ENCODE assay signal across 1 cellular context in the genomic region with DNA sequence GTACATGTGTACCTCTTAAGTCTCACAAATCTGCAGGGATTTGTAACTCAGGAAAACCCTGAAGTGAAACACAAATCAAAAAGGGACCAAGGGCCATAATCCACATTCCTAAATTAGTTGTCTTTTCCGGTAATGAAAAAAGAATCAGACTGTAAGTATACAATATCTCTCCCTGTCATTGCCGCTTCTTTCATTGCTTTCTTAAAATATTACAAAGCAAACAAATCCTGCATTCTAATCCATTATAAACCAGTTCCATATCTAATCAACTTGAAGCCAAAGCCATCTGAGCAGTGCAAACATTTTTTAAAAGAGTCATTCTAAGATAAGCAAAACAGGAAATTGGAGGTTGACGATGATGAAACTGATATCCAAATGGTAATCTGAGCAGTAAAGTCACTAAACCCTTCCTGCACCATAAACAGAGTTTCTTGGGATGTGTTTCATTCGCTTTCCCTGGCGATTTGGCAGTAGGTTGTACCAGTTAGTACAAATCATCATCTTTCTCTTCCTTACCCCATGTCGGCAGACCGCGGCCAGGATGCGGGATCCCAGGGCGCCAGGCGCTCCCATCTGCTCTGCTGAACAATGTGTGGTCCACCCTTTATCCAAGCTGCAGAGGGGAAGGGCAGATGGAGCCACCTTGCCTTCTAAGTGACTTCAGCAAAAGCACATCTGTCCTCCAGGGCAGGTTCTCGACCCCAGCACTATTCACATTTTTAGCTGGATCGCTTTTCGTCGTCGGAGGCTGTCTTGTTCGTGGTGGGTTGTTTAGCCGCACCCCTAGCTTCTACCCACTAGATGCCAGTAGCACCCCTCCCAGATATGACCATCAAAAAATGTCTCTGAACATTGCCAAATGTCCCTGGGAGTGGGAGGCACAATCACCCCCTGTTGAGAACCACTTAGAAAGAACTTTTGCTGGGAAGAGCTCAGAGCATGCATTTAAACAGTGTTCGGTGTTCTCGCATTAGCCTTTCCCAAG.
TF ChIP-seq lines count a peak whose summit lies in the region.

No MANE protein-coding gene starts in this region.

TF ChIP-seq in H1, 55 proteins besides CTCF, POLR2A, EP300 and RAD21:
- no peak for TF ChIP-seq KDM5A (IDR thresholded peaks at IDR 0.05; ENCODE audit: low read length)
- TF ChIP-seq SP2 (IDR thresholded peaks at IDR 0.05; ENCODE audit: low read length), result no peak
